Comparison of ENCODE assay signal across 33 cellular contexts in the genomic region with DNA sequence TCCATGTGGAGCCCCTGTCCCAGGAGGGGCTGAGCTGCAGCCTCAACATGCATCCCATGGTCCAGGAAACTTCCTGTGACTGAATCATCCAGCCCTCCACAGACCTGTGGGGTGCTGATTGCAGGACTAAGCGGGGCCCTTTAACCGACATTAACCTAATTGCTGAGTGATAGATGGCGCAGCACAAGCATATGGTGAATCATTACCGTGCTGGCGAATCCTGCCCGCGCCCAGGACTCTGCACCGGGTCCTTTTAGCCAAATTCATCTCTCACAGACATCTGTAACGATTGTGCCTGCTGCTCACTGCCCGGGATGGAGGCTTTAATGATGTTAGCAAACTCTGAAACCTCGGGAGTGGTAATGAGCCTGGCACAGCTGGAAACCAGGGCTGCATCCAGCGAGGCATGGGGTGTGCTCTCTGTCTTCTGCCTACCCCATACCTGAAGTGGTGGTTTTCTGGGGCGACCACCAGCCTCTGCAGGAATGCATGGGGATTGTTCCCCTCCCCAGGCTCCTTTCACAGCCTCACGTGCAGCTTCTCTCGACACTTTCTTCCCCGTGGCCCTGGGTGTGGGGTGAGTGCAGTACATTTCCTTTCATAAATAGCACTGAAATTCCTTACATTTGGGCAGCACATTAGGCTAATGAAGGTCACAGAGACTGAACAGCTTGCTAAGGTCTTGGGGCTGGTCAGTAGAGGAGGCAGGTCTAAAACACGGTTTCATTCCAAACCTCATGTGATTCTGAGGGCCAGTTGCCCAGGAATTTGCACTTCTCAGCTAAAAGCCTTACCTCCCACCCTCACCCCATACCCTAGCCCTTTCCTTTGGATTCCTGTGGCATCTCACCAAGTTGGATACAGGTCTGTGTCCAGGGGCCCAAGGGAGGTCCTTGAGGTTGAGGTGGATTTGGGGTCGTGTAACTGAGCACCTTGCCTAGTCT.
DNase-seq lines count a peak whose midpoint lies in the region; ATAC-seq, FAIRE-seq and TF ChIP-seq lines count a peak whose summit lies in the region.
"Had no signal": no experiment of that assay in that cellular context is flagged by ENCODE, and none has a peak within 500 bp of the region (broad histone marks: within the 10 kb centered on the region; RNA-seq: fewer than 3 reads in every experiment).

No MANE protein-coding gene starts in this region.

- H3K36me3 ChIP-seq in mammary epithelial cell (ENCODE audit: insufficient read depth, low read length) (peaks cover 4% of the 10 kb centered on the region), HepG2 (replicated peaks in 1 of 2; ENCODE audit: control insufficient read depth in 1 of 2, insufficient read depth in 2 of 2, low read length in 2 of 2) (no peaks in the 10 kb centered on the region), heart right ventricle (peaks cover 0 to 99% (median 13%) of the 10 kb centered on the region in 9 donors)
- H3K36me3 ChIP-seq: MG63 had no signal

- TF ChIP-seq POLR2A in HepG2 (IDR thresholded peaks at IDR 0.05; ENCODE audit: insufficient read depth in 1 of 2, low read depth in 2 of 2, low read length in 2 of 2) = no peak

- no peaks in the 10 kb centered on the region for H3K4me1 ChIP-seq in mammary epithelial cell (ENCODE audit: insufficient read depth, low read length)
- peaks cover 13% of the 10 kb centered on the region for H3K4me1 ChIP-seq in HepG2 (ENCODE audit: insufficient read depth, low read length)
- peaks cover 0 to 17% (median 0%) of the 10 kb centered on the region in 9 donors for H3K4me1 ChIP-seq in heart right ventricle
- H3K4me1 ChIP-seq: A549, foreskin keratinocyte had no signal

- BruUV-seq in MCF 10A (replicated peaks; lab: Mats Ljungman, UMichigan) (no TSS peak), mammary epithelial cell (replicated peaks; lab: Mats Ljungman, UMichigan) (no TSS peak), HepG2 (replicated peaks; lab: Mats Ljungman, UMichigan) (no TSS peak)

- DNase-seq in MCF 10A (ENCODE audit: unreplicated experiment) (no peak), mammary epithelial cell (no peak), HepG2 (ENCODE audit: low spot score) (no peak), type B pancreatic cell (ENCODE audit: extremely low spot score, unreplicated experiment) (no peak), heart right ventricle (no peak), NCI-H146 (lab: John Stamatoyannopoulos, UW) (no peak)
- DNase-seq: activated B cell treated with CpG ODN at 0.5 μM for 24 hours; activated naive CD4-positive, alpha-beta T cell treated with anti-CD3 and anti-CD28 coated beads, Interleukin-2, amount 10 ng/mL, durations not matched to agents 7 days and 5 days; AML-193; amniotic stem cell; CD4-positive, alpha-beta memory T cell; foreskin keratinocyte; GDM1; left colon; MG63; NCI-H1105 treated with DMSO at 0.1 percent for 48 hours; NCI-H510A treated with DMSO at 0.1 percent for 48 hours; nucleus accumbens; PC-9; Right ventricle myocardium superior; stomach; SW 1271; T1000 had no signal

- H4K20me1 ChIP-seq in mammary epithelial cell (ENCODE audit: insufficient read depth, low read length) = no peaks in the 10 kb centered on the region
- no peaks in the 10 kb centered on the region for H4K20me1 ChIP-seq in HepG2 (ENCODE audit: insufficient read depth, low read length)

- H3K27me3 ChIP-seq in mammary epithelial cell (ENCODE audit: insufficient read depth, low read length) = no peaks in the 10 kb centered on the region
- no peaks in the 10 kb centered on the region for H3K27me3 ChIP-seq in HepG2 (ENCODE audit: control insufficient read depth in 1 of 2, insufficient read depth in 2 of 2, low read length in 2 of 2)
- H3K27me3 ChIP-seq in heart right ventricle = no peaks in the 10 kb centered on the region
- H3K27me3 ChIP-seq: esophagus muscularis mucosa, foreskin keratinocyte, MG63, stomach, tibial nerve had no signal

- WGBS in mammary epithelial cell (ENCODE audit: low coverage, missing lambda C conversion rate) = 93% methylated on average over 18 of the region's 18 CpGs
- 81% methylated on average over 16 of the region's 18 CpGs for WGBS in HepG2 (ENCODE audit: low lambda C conversion rate)
- WGBS in heart right ventricle, 2 donors = 85 to 92% methylated on average over 18 of the region's 18 CpGs

- TF ChIP-seq EP300 in HepG2 (IDR thresholded peaks at IDR 0.05; ENCODE audit: low read depth in 2 of 2, low read length in 2 of 2) (no peak), HepG2 (CRISPR knock-in tag; IDR thresholded peaks at IDR 0.05; ENCODE audit: borderline replicate concordance) (no peak)

- H3K36me3 Mint-ChIP-seq in MCF 10A (ENCODE audit: insufficient read depth, unreplicated experiment) (peaks cover 20% of the 10 kb centered on the region), type B pancreatic cell (peaks cover 42% of the 10 kb centered on the region)
- H3K36me3 Mint-ChIP-seq: activated naive CD4-positive, alpha-beta T cell treated with anti-CD3 and anti-CD28 coated beads, Interleukin-2, amount 10 ng/mL, durations not matched to agents 7 days and 5 days; CD4-positive, alpha-beta memory T cell; memory B cell had no signal

- no peaks in the 10 kb centered on the region for H3K4me1 Mint-ChIP-seq in MCF 10A (ENCODE audit: insufficient read depth, unreplicated experiment)
- H3K4me1 Mint-ChIP-seq in type B pancreatic cell (ENCODE audit: unreplicated experiment) = peaks cover 59% of the 10 kb centered on the region
- H3K4me1 Mint-ChIP-seq: activated B cell treated with CpG ODN at 0.5 μM for 24 hours; activated naive CD4-positive, alpha-beta T cell treated with anti-CD3 and anti-CD28 coated beads, Interleukin-2, amount 10 ng/mL, durations not matched to agents 7 days and 5 days; CD4-positive, alpha-beta memory T cell; memory B cell had no signal

- intact Hi-C loops in MCF 10A (cut with micrococcal nuclease) = no loop called here
- intact Hi-C loops in mammary epithelial cell (cut with micrococcal nuclease) = no loop called here
- intact Hi-C loops in HepG2 (cut with micrococcal nuclease; ENCODE audit: unreplicated experiment) = no loop called here
- intact Hi-C loops in heart right ventricle (cut with DNase I) = no loop called here

- H3K9me3 ChIP-seq in mammary epithelial cell (replicated peaks; ENCODE audit: insufficient read depth, low read length) (no peaks in the 10 kb centered on the region), HepG2 (ENCODE audit: low read length) (no peaks in the 10 kb centered on the region), heart right ventricle (no peaks in the 10 kb centered on the region)
- H3K9me3 ChIP-seq: A549, esophagus muscularis mucosa, MG63, stomach, tibial nerve had no signal

- H3K9ac ChIP-seq in mammary epithelial cell (ENCODE audit: insufficient read depth, low read length) (no peak overlapping the region), HepG2 (ENCODE audit: insufficient read depth, low read depth, low read length) (no peak overlapping the region)

- H3K27ac ChIP-seq in mammary epithelial cell (ENCODE audit: insufficient read depth, low read depth, low read length) (no peak overlapping the region), VCaP (peak overlapping the region; percentile 21; the same call in 1 of the 2 replicates), HepG2 (ENCODE audit: extremely low read length, insufficient read depth, low read length) (no peak overlapping the region), heart right ventricle (no peak overlapping the region)
- H3K27ac ChIP-seq: A549, coronary artery, esophagus muscularis mucosa, foreskin keratinocyte, PC-9, stomach had no signal

- H3K4me3 ChIP-seq in mammary epithelial cell (replicated peaks in 1 of 3; ENCODE audit: insufficient read depth in 1 of 3, low read depth in 2 of 3, low read length in 3 of 3) = no peak overlapping the region
- no peak overlapping the region for H3K4me3 ChIP-seq in HepG2 (replicated peaks in 1 of 3; ENCODE audit: insufficient read depth in 1 of 3, low read depth in 2 of 3, low read length in 3 of 3)
- no peak overlapping the region for H3K4me3 ChIP-seq in heart right ventricle
- H3K4me3 ChIP-seq: A549, coronary artery, esophagus muscularis mucosa, K562, MG63, PC-9, stomach, tibial nerve had no signal

- H3K27ac Mint-ChIP-seq in MCF 10A (ENCODE audit: low read depth, unreplicated experiment) (peak overlapping the region; percentile 16), type B pancreatic cell (peak overlapping the region; percentile 54)
- H3K27ac Mint-ChIP-seq: activated B cell treated with CpG ODN at 0.5 μM for 24 hours; activated naive CD4-positive, alpha-beta T cell treated with anti-CD3 and anti-CD28 coated beads, Interleukin-2, amount 10 ng/mL, durations not matched to agents 7 days and 5 days; activated T-helper 1 cell treated with anti-CD3 and anti-CD28 coated beads, Interleukin-12 subunit alpha, Interleukin-12 subunit beta, Interleukin-2, Interleukin-4 antibody, amounts not matched to agents 30 ng/mL and 10 ng/mL and 1 ng/mL, durations not matched to agents 14 hours and 24 hours and 36 hours; memory B cell had no signal

- no peak for FAIRE-seq in HepG2 (lab: Jason Lieb, UNC)
- FAIRE-seq: A549, H54, K562 had no signal

- H3K79me2 ChIP-seq in mammary epithelial cell (ENCODE audit: insufficient read depth, low read length) = no peaks in the 10 kb centered on the region
- H3K79me2 ChIP-seq in HepG2 (ENCODE audit: insufficient read depth, low read length) = no peaks in the 10 kb centered on the region

- dilution Hi-C loops in mammary epithelial cell (cut with HindIII; ENCODE audit: low sequenced_read_pairs) = no loop called here

- H3K27me3 Mint-ChIP-seq in MCF 10A (ENCODE audit: insufficient read depth, unreplicated experiment) = no peaks in the 10 kb centered on the region
- peaks cover 11% of the 10 kb centered on the region for H3K27me3 Mint-ChIP-seq in type B pancreatic cell

- POLR2A ChIA-PET in MCF 10A (lab: Yijun Ruan, JAX) = interaction anchor here (1.7 to 2.2 kb wide), 2 partner anchors 7 to 11 kb away, joined by 4 to 9 read pairs; no protein-coding TSS in a partner anchor
- POLR2A ChIA-PET in HepG2 (lab: Yijun Ruan, JAX) = no interaction called here

- H3K4me3 Mint-ChIP-seq in MCF 10A (ENCODE audit: unreplicated experiment) = no peak overlapping the region
- no peak overlapping the region for H3K4me3 Mint-ChIP-seq in type B pancreatic cell
- H3K4me3 Mint-ChIP-seq: activated B cell treated with CpG ODN at 0.5 μM for 24 hours; activated naive CD4-positive, alpha-beta T cell treated with anti-CD3 and anti-CD28 coated beads, Interleukin-2, amount 10 ng/mL, durations not matched to agents 7 days and 5 days; activated T-helper 1 cell treated with anti-CD3 and anti-CD28 coated beads, Interleukin-12 subunit alpha, Interleukin-12 subunit beta, Interleukin-2, Interleukin-4 antibody, amounts not matched to agents 30 ng/mL and 10 ng/mL and 1 ng/mL, durations not matched to agents 14 hours and 24 hours and 36 hours; CD4-positive, alpha-beta memory T cell; memory B cell had no signal

- in situ Hi-C loops in mammary epithelial cell (cut with MboI; ENCODE audit: low sequenced_read_pairs in 2 of 2) = no loop called here
- in situ Hi-C loops in HepG2 (cut with HindIII; ENCODE audit: extremely low pct_ligation_motif_present, low pct_unique_long_range_greater_than_20kb) = no loop called here

- no peak for TF ChIP-seq CTCF in MCF 10A (IDR thresholded peaks at IDR 0.05; ENCODE audit: unreplicated experiment)
- TF ChIP-seq CTCF in mammary epithelial cell (conservative IDR thresholded peaks at IDR 0.05 in 1 of 2, IDR thresholded peaks at IDR 0.05 in 1 of 2; ENCODE audit: extremely low read depth in 1 of 2, insufficient read depth in 1 of 2, low read depth in 1 of 2, low read length in 2 of 2) = no peak
- no peak for TF ChIP-seq CTCF in VCaP (conservative IDR thresholded peaks at IDR 0.05)
- TF ChIP-seq CTCF in HepG2 (CRISPR knock-in tag; IDR thresholded peaks at IDR 0.05) = no peak
- no peak for TF ChIP-seq CTCF in type B pancreatic cell (conservative IDR thresholded peaks at IDR 0.05)
- TF ChIP-seq CTCF in heart right ventricle (IDR thresholded peaks at IDR 0.05) = no peak

- CTCF ChIA-PET in MCF 10A (lab: Yijun Ruan, JAX) = interaction anchor here (0.7 to 6.1 kb wide), 7 partner anchors 23 to 187 kb away, joined by 3 to 27 read pairs (median 3); no protein-coding TSS in a partner anchor
- CTCF ChIA-PET in mammary epithelial cell (lab: Charles Lee; ENCODE audit: low non-redundant PET) = no interaction called here
- CTCF ChIA-PET in HepG2 (lab: Yijun Ruan, JAX; ENCODE audit: low intra/inter-chr PET ratio, low total read pairs) = no interaction called here

- no peaks in the 10 kb centered on the region for H3K9me3 Mint-ChIP-seq in MCF 10A (ENCODE audit: unreplicated experiment)
- no peaks in the 10 kb centered on the region for H3K9me3 Mint-ChIP-seq in type B pancreatic cell
- H3K9me3 Mint-ChIP-seq: activated B cell treated with CpG ODN at 0.5 μM for 24 hours; activated naive CD4-positive, alpha-beta T cell treated with anti-CD3 and anti-CD28 coated beads, Interleukin-2, amount 10 ng/mL, durations not matched to agents 7 days and 5 days; activated T-helper 1 cell treated with anti-CD3 and anti-CD28 coated beads, Interleukin-12 subunit alpha, Interleukin-12 subunit beta, Interleukin-2, Interleukin-4 antibody, amounts not matched to agents 30 ng/mL and 10 ng/mL and 1 ng/mL, durations not matched to agents 14 hours and 24 hours and 36 hours; CD4-positive, alpha-beta memory T cell; memory B cell had no signal

- H2AFZ ChIP-seq in mammary epithelial cell (ENCODE audit: low read depth, low read length) (no peak overlapping the region), HepG2 (ENCODE audit: low read length) (no peak overlapping the region)
- H2AFZ ChIP-seq: PC-9 had no signal

- ATAC-seq in HepG2 = peak; percentile 15; the same call in 2 of the 3 replicates
- no peak for ATAC-seq in heart right ventricle
- ATAC-seq in GM18517 (IDR thresholded peaks at IDR 0.05; ENCODE audit: unreplicated experiment) = no peak
- ATAC-seq: foreskin keratinocyte, K562 had no signal

- no peak for TF ChIP-seq RAD21 in HepG2 (CRISPR knock-in tag; IDR thresholded peaks at IDR 0.05)

- H3K4me2 ChIP-seq in mammary epithelial cell (ENCODE audit: insufficient read depth, low read depth, low read length) (no peak overlapping the region), HepG2 (ENCODE audit: low read depth, low read length) (no peak overlapping the region)
- H3K4me2 ChIP-seq: A549, PC-9 had no signal
